Comparison of ENCODE assay signal across 9 cellular contexts in genomic region chr22:22408731-22409696, GRCh38.
DNase-seq lines count a peak whose midpoint lies in the region; ATAC-seq, FAIRE-seq and TF ChIP-seq lines count a peak whose summit lies in the region.
"Had no signal": no experiment of that assay in that cellular context is flagged by ENCODE, and none has a peak within 500 bp of the region (broad histone marks: within the 10 kb centered on the region; RNA-seq: fewer than 3 reads in every experiment).

No MANE protein-coding gene starts in this region.

- H2BK120ac ChIP-seq in H1 (replicated peaks; ENCODE audit: low read depth, low read length): no peak overlapping the region
- no peak overlapping the region for H2BK120ac ChIP-seq in neuronal stem cell (ENCODE audit: low read depth, low read length)

- no peaks in the 10 kb centered on the region for H3K4me1 Mint-ChIP-seq in activated naive CD4-positive, alpha-beta T cell treated with anti-CD3 and anti-CD28 coated beads, Interleukin-2, amount 10 ng/mL, durations not matched to agents 7 days and 5 days

- no peak overlapping the region for H2BK20ac ChIP-seq in H1 (ENCODE audit: low read length)

- H3K4me3 ChIP-seq in BLaER1 treated with 17β-estradiol and CSF1 and Interleukin-3, amounts not matched to agents 10 nM and 100 nM: no peak overlapping the region; a peak in 1 of 20 replicates
- H3K4me3 ChIP-seq in OCI-LY3 (ENCODE audit: low read length) (peak overlapping the region; percentile 55; the same call in 1 of the 2 replicates), H1 (ENCODE audit: extremely low read depth in 1 of 4, insufficient read depth in 2 of 4, low read depth in 3 of 4, low read length in 4 of 4) (no peak overlapping the region), neuronal stem cell (ENCODE audit: low read length in 2 of 2) (no peak overlapping the region)

- H3K27ac Mint-ChIP-seq in activated naive CD4-positive, alpha-beta T cell treated with anti-CD3 and anti-CD28 coated beads, Interleukin-2, amount 10 ng/mL, durations not matched to agents 7 days and 5 days: no peak overlapping the region

- H3K23ac ChIP-seq in H1 (ENCODE audit: insufficient read length) (no peak overlapping the region), neuronal stem cell (ENCODE audit: low read depth, low read length, poor library complexity) (peak overlapping the region; percentile 35)

- no peak overlapping the region for H2BK5ac ChIP-seq in H1 (ENCODE audit: low read depth, low read length)
- no peak overlapping the region for H2BK5ac ChIP-seq in neuronal stem cell (ENCODE audit: low read length)

- H3K9me3 Mint-ChIP-seq in activated naive CD4-positive, alpha-beta T cell treated with anti-CD3 and anti-CD28 coated beads, Interleukin-2, amount 10 ng/mL, durations not matched to agents 7 days and 5 days: no peaks in the 10 kb centered on the region

- no peaks in the 10 kb centered on the region for H3K79me2 ChIP-seq in OCI-LY3 (ENCODE audit: low read length)
- no peaks in the 10 kb centered on the region for H3K79me2 ChIP-seq in H1 (ENCODE audit: control insufficient read depth in 1 of 2, insufficient read depth in 2 of 2, low read length in 2 of 2)

- peak; percentile 24 for FAIRE-seq in H1 (lab: Jason Lieb, UNC)

- H3K23me2 ChIP-seq in H1 (ENCODE audit: low read depth, low read length): no peaks in the 10 kb centered on the region

- H3K14ac ChIP-seq in H1 (ENCODE audit: insufficient read length) (no peak overlapping the region), neuronal stem cell (ENCODE audit: low read length) (no peak overlapping the region)

- no peak overlapping the region for H2BK15ac ChIP-seq in H1 (ENCODE audit: low read length)
- H2BK15ac ChIP-seq in neuronal stem cell (ENCODE audit: low read length): no peak overlapping the region

- no peak overlapping the region for H3K4ac ChIP-seq in H1 (replicated peaks; ENCODE audit: insufficient read length, low read depth, low read length)
- no peak overlapping the region for H3K4ac ChIP-seq in neuronal stem cell (ENCODE audit: low read length)

- TF ChIP-seq RAD21 in H1 (IDR thresholded peaks at IDR 0.05 in 1 of 2, conservative IDR thresholded peaks at IDR 0.05 in 1 of 2; ENCODE audit: low read depth in 2 of 2, low read length in 2 of 2): peak; percentile 68 to 74

- POLR2A ChIA-PET in H1 (lab: Charles Lee; ENCODE audit: partially characterized antibody): no interaction called here

- DNase-seq in H1 (ENCODE audit: low read depth in 1 of 2, low spot score in 2 of 2): peak in 1 of 2 experiments; percentile 69
- DNase-seq in neuronal stem cell (ENCODE audit: low spot score): peak; percentile 21
- DNase-seq in activated naive CD4-positive, alpha-beta T cell treated with anti-CD3 and anti-CD28 coated beads, Interleukin-2, amount 10 ng/mL, durations not matched to agents 7 days and 5 days: no peak

- peak overlapping the region in 7 of 11 experiments; percentile 34 to 70 (median 48); a peak in 14 of 22 replicates for H3K27ac ChIP-seq in BLaER1 treated with 17β-estradiol and CSF1 and Interleukin-3, amounts not matched to agents 10 nM and 100 nM
- no peak overlapping the region for H3K27ac ChIP-seq in OCI-LY3 (ENCODE audit: low read length)
- no peak overlapping the region for H3K27ac ChIP-seq in H1 (ENCODE audit: low read depth, low read length)
- no peak overlapping the region for H3K27ac ChIP-seq in neuronal stem cell (replicated peaks; ENCODE audit: low read length)
- H3K27ac ChIP-seq: epithelial cell of prostate had no signal

- H3K36me3 Mint-ChIP-seq in activated naive CD4-positive, alpha-beta T cell treated with anti-CD3 and anti-CD28 coated beads, Interleukin-2, amount 10 ng/mL, durations not matched to agents 7 days and 5 days: no peaks in the 10 kb centered on the region

- peak overlapping the region in 4 of 11 experiments; percentile 27 to 39 (median 32); a peak in 5 of 22 replicates for H3K9ac ChIP-seq in BLaER1 treated with 17β-estradiol and CSF1 and Interleukin-3, amounts not matched to agents 10 nM and 100 nM
- no peak overlapping the region for H3K9ac ChIP-seq in OCI-LY3 (ENCODE audit: low read length)
- H3K9ac ChIP-seq in H1 (replicated peaks in 1 of 4; ENCODE audit: extremely low read depth in 1 of 4, low read depth in 3 of 4, low read length in 3 of 4): no peak overlapping the region
- H3K9ac ChIP-seq in neuronal stem cell (ENCODE audit: low read depth, low read length, poor library complexity): peak overlapping the region; percentile 25

- H3K18ac ChIP-seq in H1 (ENCODE audit: extremely low read depth, low read length): no peak overlapping the region
- H3K18ac ChIP-seq in neuronal stem cell (ENCODE audit: low read length): no peak overlapping the region

- no peak overlapping the region for H4K8ac ChIP-seq in H1 (ENCODE audit: extremely low read depth, insufficient read depth, low read length)
- no peak overlapping the region for H4K8ac ChIP-seq in neuronal stem cell (ENCODE audit: low read depth, low read length)

- peak; percentile 58 for TF ChIP-seq CTCF in OCI-LY3 (IDR thresholded peaks at IDR 0.05; ENCODE audit: low read depth, low read length)
- peak; percentile 67 to 81 (median 68) for TF ChIP-seq CTCF in H1 (IDR thresholded peaks at IDR 0.05; ENCODE audit: control extremely low read depth in 1 of 3, insufficient read depth in 1 of 3, low read depth in 1 of 3, low read length in 3 of 3)

- CTCF ChIA-PET in H1 (lab: Charles Lee; ENCODE audit: partially characterized antibody): interaction anchor here (0.6 to 5.0 kb wide), 17 partner anchors 8 to 548 kb away, joined by 3 to 31 read pairs (median 5); no protein-coding TSS in a partner anchor
- CTCF ChIA-PET in activated naive CD4-positive, alpha-beta T cell treated with anti-CD3 and anti-CD28 coated beads, Interleukin-2, amount 10 ng/mL, durations not matched to agents 7 days and 5 days (lab: Charles Lee): no interaction called here

- H2AK5ac ChIP-seq in H1 (ENCODE audit: low read depth, low read length): no peak overlapping the region
- H2AK5ac ChIP-seq in neuronal stem cell (ENCODE audit: low read depth, low read length): no peak overlapping the region

- H4K20me1 ChIP-seq in BLaER1 treated with 17β-estradiol and CSF1 and Interleukin-3, amounts not matched to agents 10 nM and 100 nM: peaks cover 0 to 7% (median 4%) of the 10 kb centered on the region in 11 experiments; a peak in 8 of 22 replicates
- H4K20me1 ChIP-seq in OCI-LY3 (ENCODE audit: insufficient read depth, low read length) (no peaks in the 10 kb centered on the region), H1 (replicated peaks in 1 of 2; ENCODE audit: control insufficient read depth in 1 of 2, insufficient read depth in 2 of 2, low read length in 2 of 2) (no peaks in the 10 kb centered on the region)

- H3K79me1 ChIP-seq in H1 (ENCODE audit: low read depth, low read length) (no peaks in the 10 kb centered on the region), neuronal stem cell (ENCODE audit: low read depth, low read length) (no peaks in the 10 kb centered on the region)

- peak; percentile 55 for ATAC-seq in GM19324 (IDR thresholded peaks at IDR 0.05; ENCODE audit: low FRiP score, unreplicated experiment)
- ATAC-seq in GM21447 (IDR thresholded peaks at IDR 0.05; ENCODE audit: unreplicated experiment): no peak
- ATAC-seq in HG03097 (IDR thresholded peaks at IDR 0.05; ENCODE audit: low FRiP score, unreplicated experiment): no peak

- peaks cover 13 to 20% (median 17%) of the 10 kb centered on the region in 11 experiments; a peak in 21 of 22 replicates for H3K9me3 ChIP-seq in BLaER1 treated with 17β-estradiol and CSF1 and Interleukin-3, amounts not matched to agents 10 nM and 100 nM (replicated peaks in 1 of 11)
- H3K9me3 ChIP-seq in OCI-LY3 (ENCODE audit: insufficient read depth, low read length) (no peaks in the 10 kb centered on the region), H1 (ENCODE audit: insufficient read depth in 2 of 2, low read depth in 1 of 2, low read length in 1 of 2) (no peaks in the 10 kb centered on the region), neuronal stem cell (replicated peaks in 1 of 2; ENCODE audit: control insufficient read depth in 2 of 2, insufficient read depth in 1 of 2, low read depth in 1 of 2, low read length in 2 of 2) (no peaks in the 10 kb centered on the region)

- TF ChIP-seq POLR2A in H1 (IDR thresholded peaks at IDR 0.05; ENCODE audit: control extremely low read depth in 1 of 2, low read depth in 2 of 2, low read length in 2 of 2): no peak

- no peak for TF ChIP-seq EP300 in H1 (IDR thresholded peaks at IDR 0.05; ENCODE audit: borderline replicate concordance in 1 of 2, low read depth in 2 of 2, low read length in 2 of 2)

- H3K36me3 ChIP-seq in BLaER1 treated with 17β-estradiol and CSF1 and Interleukin-3, amounts not matched to agents 10 nM and 100 nM: no peaks in the 10 kb centered on the region
- H3K36me3 ChIP-seq in OCI-LY3 (replicated peaks; ENCODE audit: low read depth, low read length): no peaks in the 10 kb centered on the region
- no peaks in the 10 kb centered on the region for H3K36me3 ChIP-seq in H1 (ENCODE audit: control insufficient read depth in 2 of 4, insufficient read depth in 4 of 4, low read length in 3 of 4)
- H3K36me3 ChIP-seq in neuronal stem cell (replicated peaks in 1 of 2; ENCODE audit: control insufficient read depth in 2 of 2, insufficient read depth in 2 of 2, low read length in 2 of 2): no peaks in the 10 kb centered on the region

- peaks cover 37 to 57% (median 54%) of the 10 kb centered on the region in 10 experiments for H3K4me1 ChIP-seq in BLaER1 treated with 17β-estradiol and CSF1 and Interleukin-3, amounts not matched to agents 10 nM and 100 nM
- H3K4me1 ChIP-seq in OCI-LY3 (ENCODE audit: low read length): peaks cover 48% of the 10 kb centered on the region
- no peaks in the 10 kb centered on the region for H3K4me1 ChIP-seq in H1 (replicated peaks in 1 of 4; ENCODE audit: control insufficient read depth in 3 of 4, insufficient read depth in 4 of 4, low read length in 3 of 4)
- no peaks in the 10 kb centered on the region for H3K4me1 ChIP-seq in neuronal stem cell (ENCODE audit: control insufficient read depth in 2 of 2, insufficient read depth in 1 of 2, low read depth in 1 of 2, low read length in 2 of 2)

- H3K27me3 Mint-ChIP-seq in activated naive CD4-positive, alpha-beta T cell treated with anti-CD3 and anti-CD28 coated beads, Interleukin-2, amount 10 ng/mL, durations not matched to agents 7 days and 5 days: peaks cover 65% of the 10 kb centered on the region

- WGBS in H1 (ENCODE audit: extremely low coverage in 1 of 2, insufficient coverage in 1 of 2, insufficient read length in 1 of 2, insufficient replicate concordance in 2 of 2, low coverage in 1 of 2, low lambda C conversion rate in 2 of 2, missing lambda C conversion rate in 1 of 2), 2 experiments: 38% methylated on average over 14 of the region's 14 CpGs; no CpG with 5 or more reads in 1 of the 2 experiments
- WGBS in neuronal stem cell (ENCODE audit: extremely low coverage in 2 of 2, insufficient read length in 2 of 2, insufficient replicate concordance in 1 of 2), 2 donors: no CpG with 5 or more reads among the region's 14 CpGs

- H3K27me3 ChIP-seq in BLaER1 treated with 17β-estradiol and CSF1 and Interleukin-3, amounts not matched to agents 10 nM and 100 nM: peaks cover 0 to 17% (median 10%) of the 10 kb centered on the region in 11 experiments; a peak in 14 of 22 replicates
- H3K27me3 ChIP-seq in OCI-LY3 (ENCODE audit: low read depth, low read length) (peaks cover 47% of the 10 kb centered on the region), H1 (replicated peaks in 1 of 4; ENCODE audit: control insufficient read depth in 3 of 4, extremely low read depth in 1 of 4, insufficient read depth in 3 of 4, low read length in 3 of 4) (peaks cover 68 to 98% (median 94%) of the 10 kb centered on the region in 4 experiments), neuronal stem cell (ENCODE audit: control insufficient read depth in 3 of 3, insufficient read depth in 3 of 3, low read depth in 1 of 3, low read length in 3 of 3) (peaks cover 0 to 20% (median 0%) of the 10 kb centered on the region in 3 experiments)

- H3K56ac ChIP-seq in H1 (replicated peaks; ENCODE audit: insufficient read length, low read depth, low read length): no peak overlapping the region

- H4K91ac ChIP-seq in H1 (replicated peaks; ENCODE audit: insufficient read length, low read length): no peak overlapping the region
- no peak overlapping the region for H4K91ac ChIP-seq in neuronal stem cell (ENCODE audit: low read depth, low read length, poor library complexity)

- no peak overlapping the region for H4K5ac ChIP-seq in H1 (ENCODE audit: insufficient read length, low read depth, low read length)

- H2AFZ ChIP-seq in OCI-LY3 (ENCODE audit: low read depth, low read length) (no peak overlapping the region), H1 (ENCODE audit: low read length) (no peak overlapping the region), neuronal stem cell (ENCODE audit: low read length) (no peak overlapping the region)

- peak overlapping the region; percentile 71 to 94 (median 82) for H3K4me2 ChIP-seq in BLaER1 treated with 17β-estradiol and CSF1 and Interleukin-3, amounts not matched to agents 10 nM and 100 nM
- H3K4me2 ChIP-seq in OCI-LY3 (ENCODE audit: low read length) (peak overlapping the region; percentile 75), H1 (ENCODE audit: insufficient read depth in 1 of 2, low read depth in 2 of 2, low read length in 2 of 2) (no peak overlapping the region), neuronal stem cell (ENCODE audit: insufficient read depth, low read length, poor library complexity, severe bottlenecking) (no peak overlapping the region)

- H3K4me3 Mint-ChIP-seq in activated naive CD4-positive, alpha-beta T cell treated with anti-CD3 and anti-CD28 coated beads, Interleukin-2, amount 10 ng/mL, durations not matched to agents 7 days and 5 days: no peak overlapping the region

- no peak overlapping the region for H2BK12ac ChIP-seq in H1 (ENCODE audit: low read depth, low read length)
- no peak overlapping the region for H2BK12ac ChIP-seq in neuronal stem cell (ENCODE audit: low read length)

Comparison
In these comparisons a context has a peak if more than half of its experiments do, and no peak if none do; other contexts are left out.
1. H3K27ac ChIP-seq: peak in BLaER1 treated with 17β-estradiol and CSF1 and Interleukin-3, amounts not matched to agents 10 nM and 100 nM (7 of 11); none in OCI-LY3 (single experiment), H1 (single experiment) and neuronal stem cell (single experiment).
2. H3K4me2 ChIP-seq: peak in BLaER1 treated with 17β-estradiol and CSF1 and Interleukin-3, amounts not matched to agents 10 nM and 100 nM (11 of 11) and OCI-LY3 (single experiment); none in H1 (0 of 2) and neuronal stem cell (single experiment).